In genomic region chr11:45405916-45406670, GRCh38 we compare ENCODE assay signal across 12 cellular contexts.
DNase-seq lines count a peak whose midpoint lies in the region; ATAC-seq and TF ChIP-seq lines count a peak whose summit lies in the region.
"Had no signal": no experiment of that assay in that cellular context is flagged by ENCODE, and none has a peak within 500 bp of the region (broad histone marks: within the 10 kb centered on the region; RNA-seq: fewer than 3 reads in every experiment).

No MANE protein-coding gene starts in this region.

- no peaks in the 10 kb centered on the region for H3K9me3 Mint-ChIP-seq in MCF 10A (ENCODE audit: unreplicated experiment)
- H3K9me3 Mint-ChIP-seq in activated T-cell treated with anti-CD3 and anti-CD28 coated beads, Interleukin-2, amount 50 U/mL, for 24 hours: no peaks in the 10 kb centered on the region
- H3K9me3 Mint-ChIP-seq: CD4-positive, CD25-positive, alpha-beta regulatory T cell had no signal

- H3K4me3 ChIP-seq in breast epithelium (no peak overlapping the region), fibroblast of pulmonary artery (replicated peaks; ENCODE audit: low read depth, low read length) (no peak overlapping the region), thoracic aorta (no peak overlapping the region)
- H3K4me3 ChIP-seq: Peyer's patch had no signal

- TF ChIP-seq CTCF in MCF 10A (IDR thresholded peaks at IDR 0.05; ENCODE audit: unreplicated experiment): peak; percentile 53
- no peak for TF ChIP-seq CTCF in breast epithelium (IDR thresholded peaks at IDR 0.05)
- peak; percentile 61 for TF ChIP-seq CTCF in fibroblast of pulmonary artery (IDR thresholded peaks at IDR 0.05; ENCODE audit: low read length, missing control alignments)
- TF ChIP-seq CTCF in thoracic aorta (IDR thresholded peaks at IDR 0.05): peak; percentile 42

- no peaks in the 10 kb centered on the region for H3K36me3 Mint-ChIP-seq in MCF 10A (ENCODE audit: insufficient read depth, unreplicated experiment)
- no peaks in the 10 kb centered on the region for H3K36me3 Mint-ChIP-seq in activated T-cell treated with anti-CD3 and anti-CD28 coated beads, Interleukin-2, amount 50 U/mL, for 24 hours (ENCODE audit: low read depth)
- H3K36me3 Mint-ChIP-seq: CD4-positive, CD25-positive, alpha-beta regulatory T cell had no signal

- no peak for TF ChIP-seq POLR2A in breast epithelium (IDR thresholded peaks at IDR 0.05)

- peaks cover 52% of the 10 kb centered on the region for H3K27me3 Mint-ChIP-seq in MCF 10A (ENCODE audit: insufficient read depth, unreplicated experiment)
- H3K27me3 Mint-ChIP-seq in activated T-cell treated with anti-CD3 and anti-CD28 coated beads, Interleukin-2, amount 50 U/mL, for 24 hours: peaks cover 17% of the 10 kb centered on the region

- CTCF ChIA-PET in MCF 10A (lab: Yijun Ruan, JAX): interaction anchor here (0.7 to 4.5 kb wide), 18 partner anchors 10 to 470 kb away, joined by 3 to 44 read pairs (median 4); no protein-coding TSS in a partner anchor

- H3K27ac ChIP-seq in breast epithelium (no peak overlapping the region), thoracic aorta (no peak overlapping the region)
- H3K27ac ChIP-seq: epithelial cell of prostate, Peyer's patch had no signal

- peak; percentile 27 for DNase-seq in MCF 10A (ENCODE audit: unreplicated experiment)
- DNase-seq in breast epithelium (ENCODE audit: low spot score in 2 of 2): no peak
- peak; percentile 6 for DNase-seq in RKO (ENCODE audit: low spot score)
- peak; percentile 54 for DNase-seq in fibroblast of pulmonary artery (ENCODE audit: low read depth)
- no peak for DNase-seq in thoracic aorta (ENCODE audit: low spot score)
- DNase-seq in iPS-NIHi7 (ENCODE audit: extremely low spot score): no peak
- DNase-seq in T-helper 1 cell: no peak
- DNase-seq in activated T-cell treated with anti-CD3 and anti-CD28 coated beads, Interleukin-2, amount 50 U/mL, for 24 hours: no peak
- DNase-seq: CD4-positive, CD25-positive, alpha-beta regulatory T cell; occipital lobe; Peyer's patch had no signal

- H3K4me3 Mint-ChIP-seq in MCF 10A (ENCODE audit: unreplicated experiment): no peak overlapping the region
- no peak overlapping the region for H3K4me3 Mint-ChIP-seq in activated T-cell treated with anti-CD3 and anti-CD28 coated beads, Interleukin-2, amount 50 U/mL, for 24 hours
- H3K4me3 Mint-ChIP-seq: CD4-positive, CD25-positive, alpha-beta regulatory T cell had no signal

- H3K36me3 ChIP-seq in breast epithelium (no peaks in the 10 kb centered on the region), thoracic aorta (no peaks in the 10 kb centered on the region)
- H3K36me3 ChIP-seq: Peyer's patch had no signal

- intact Hi-C loops in MCF 10A (cut with micrococcal nuclease) (loop anchor here (1.0 kb wide), 2 partner anchors 249 to 365 kb away; no protein-coding TSS in a partner anchor), breast epithelium (cut with DNase I; ENCODE audit: low total_unique reads) (no loop called here)

- H3K4me1 Mint-ChIP-seq in MCF 10A (ENCODE audit: insufficient read depth, unreplicated experiment): no peaks in the 10 kb centered on the region
- H3K4me1 Mint-ChIP-seq in activated T-cell treated with anti-CD3 and anti-CD28 coated beads, Interleukin-2, amount 50 U/mL, for 24 hours (ENCODE audit: low read depth): no peaks in the 10 kb centered on the region
- H3K4me1 Mint-ChIP-seq: CD4-positive, CD25-positive, alpha-beta regulatory T cell had no signal

- POLR2A ChIA-PET in MCF 10A (lab: Yijun Ruan, JAX): no interaction called here

- no peaks in the 10 kb centered on the region for H3K27me3 ChIP-seq in breast epithelium
- H3K27me3 ChIP-seq in thoracic aorta (replicated peaks; ENCODE audit: insufficient read depth): no peaks in the 10 kb centered on the region
- H3K27me3 ChIP-seq: Peyer's patch had no signal

- no peaks in the 10 kb centered on the region for H3K9me3 ChIP-seq in breast epithelium
- H3K9me3 ChIP-seq in thoracic aorta: no peaks in the 10 kb centered on the region
- H3K9me3 ChIP-seq: Peyer's patch had no signal

- no peak for ATAC-seq in thoracic aorta (ENCODE audit: insufficient number of reproducible peaks, low FRiP score, low read depth)

- no TSS peak for BruUV-seq in MCF 10A (replicated peaks; lab: Mats Ljungman, UMichigan)

- H3K27ac Mint-ChIP-seq in MCF 10A (ENCODE audit: low read depth, unreplicated experiment): no peak overlapping the region
- H3K27ac Mint-ChIP-seq in activated T-cell treated with anti-CD3 and anti-CD28 coated beads, Interleukin-2, amount 50 U/mL, for 24 hours: no peak overlapping the region
- H3K27ac Mint-ChIP-seq: CD4-positive, CD25-positive, alpha-beta regulatory T cell had no signal

- no peaks in the 10 kb centered on the region for H3K4me1 ChIP-seq in breast epithelium
- H3K4me1 ChIP-seq in thoracic aorta (ENCODE audit: control insufficient read depth in 1 of 2, low read depth in 2 of 2): no peaks in the 10 kb centered on the region
- H3K4me1 ChIP-seq: Peyer's patch had no signal

Comparison
In these comparisons a context has a peak if more than half of its experiments do, and no peak if none do; other contexts are left out.
1. DNase-seq: peak in MCF 10A (single experiment), RKO (single experiment) and fibroblast of pulmonary artery (single experiment); none in breast epithelium (0 of 2), thoracic aorta (single experiment), iPS-NIHi7 (single experiment), T-helper 1 cell (0 of 5) and activated T-cell treated with anti-CD3 and anti-CD28 coated beads, Interleukin-2, amount 50 U/mL, for 24 hours (single experiment).
2. CTCF ChIP-seq: peak in MCF 10A (single experiment), fibroblast of pulmonary artery (single experiment) and thoracic aorta (single experiment); none in breast epithelium (0 of 3).